In the genomic region with DNA sequence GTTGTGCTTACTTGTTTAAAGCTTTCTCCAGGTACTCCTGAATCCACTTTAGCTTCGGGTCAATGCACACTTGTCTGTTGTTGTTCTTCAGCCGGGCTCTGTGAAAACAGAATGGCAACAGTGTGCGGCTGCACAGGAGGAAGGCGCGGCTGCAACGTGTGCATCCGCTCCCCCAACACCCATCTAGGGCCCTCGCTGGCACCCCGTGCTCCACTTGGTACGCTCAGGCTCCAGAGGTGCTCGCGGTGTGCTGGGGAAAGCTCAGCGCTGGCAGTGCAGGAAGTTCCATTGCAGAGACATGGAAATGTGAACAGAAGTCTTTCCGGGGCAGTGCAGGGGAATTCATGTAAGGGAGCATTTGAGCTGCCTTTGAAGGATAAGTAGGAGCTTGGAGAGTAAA, we compare ENCODE assay signal across 17 cellular contexts.
"Had no signal": no experiment of that assay in that cellular context is flagged by ENCODE, and none has a peak within 500 bp of the region (broad histone marks: within the 10 kb centered on the region; RNA-seq: fewer than 3 reads in every experiment).

No MANE protein-coding gene starts in this region.

- H3K4me3 Mint-ChIP-seq: natural killer cell treated with Interleukin-12 subunit alpha and Interleukin-12 subunit beta and Interleukin-15 and Interleukin-18, amount 100 ng/mL, for 72 hours; type B pancreatic cell had no signal

- H3K27me3 ChIP-seq: vagina had no signal

- H3K4me3 ChIP-seq: heart right ventricle, left lung, lung, psoas muscle, skin epidermis, stomach, vagina had no signal

- H3K27ac ChIP-seq: heart right ventricle, left lung, parathyroid adenoma, psoas muscle, skin epidermis, stomach had no signal

- H3K36me3 ChIP-seq: left lung had no signal

- H3K27ac Mint-ChIP-seq: natural killer cell treated with Interleukin-12 subunit alpha and Interleukin-12 subunit beta and Interleukin-15 and Interleukin-18, amount 100 ng/mL, for 72 hours; type B pancreatic cell had no signal

- H3K36me3 Mint-ChIP-seq: natural killer cell treated with Interleukin-12 subunit alpha and Interleukin-12 subunit beta and Interleukin-15 and Interleukin-18, amount 100 ng/mL, for 72 hours had no signal

- H3K9me3 Mint-ChIP-seq: natural killer cell treated with Interleukin-12 subunit alpha and Interleukin-12 subunit beta and Interleukin-15 and Interleukin-18, amount 100 ng/mL, for 72 hours; type B pancreatic cell had no signal

- H3K9me3 ChIP-seq: heart right ventricle, left lung, psoas muscle, stomach, vagina had no signal

- DNase-seq: effector memory CD4-positive, alpha-beta T cell; heart right ventricle; mesenchymal stem cell; midbrain; psoas muscle; retina; stimulated activated CD4-positive, alpha-beta T cell treated with anti-CD3 and anti-CD28 coated beads, Interleukin-12 subunit alpha, Interleukin-12 subunit beta, amount 100 ng/mL, for 4 hours; stimulated activated naive CD4-positive, alpha-beta T cell; stomach; substantia nigra had no signal
